ENCODE assay signal across 24 cellular contexts in the genomic region with DNA sequence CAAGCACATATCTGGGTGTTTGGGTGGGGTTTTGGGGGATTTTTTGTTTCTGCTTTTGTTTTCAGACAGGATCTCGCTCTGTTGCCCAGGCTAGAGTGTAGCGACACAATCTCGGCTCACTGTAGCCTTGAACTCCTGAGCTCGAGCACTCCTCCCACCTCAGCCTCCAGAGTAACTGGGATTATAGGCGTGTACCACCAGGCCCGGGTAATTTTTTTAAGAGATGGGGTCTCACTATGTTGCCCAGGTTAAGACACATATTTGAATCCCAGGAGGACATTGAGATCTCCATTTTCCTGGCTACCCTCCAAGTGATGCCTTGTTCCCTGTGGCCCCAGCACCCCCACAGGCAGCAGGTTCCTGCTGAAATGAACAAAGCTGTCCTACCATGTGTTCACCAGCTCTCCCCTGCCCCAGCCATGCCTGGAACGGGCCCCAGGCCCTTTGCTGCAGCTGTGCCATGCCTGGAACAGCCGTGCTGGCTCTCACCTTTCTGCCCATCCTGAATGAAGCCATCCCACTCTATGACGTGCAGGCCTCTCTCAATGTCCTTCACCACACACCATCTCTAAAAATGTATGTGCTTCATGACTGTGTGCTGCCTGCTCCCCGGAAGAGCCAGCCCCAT.
"Had no signal": no experiment of that assay in that cellular context is flagged by ENCODE, and none has a peak within 500 bp of the region (broad histone marks: within the 10 kb centered on the region; RNA-seq: fewer than 3 reads in every experiment).

No MANE protein-coding gene starts in this region.

- H3K9me3 Mint-ChIP-seq: activated T-helper 17 cell treated with anti-CD3 and anti-CD28 coated beads, Interleukin-2, amount 50 U/mL, for 72 hours had no signal

- H3K36me3 ChIP-seq: adrenal gland, Peyer's patch had no signal

- H3K4me1 Mint-ChIP-seq: activated naive CD8-positive, alpha-beta T cell treated with anti-CD3 and anti-CD28 coated beads for 36 hours; T-helper 17 cell; WTC11 had no signal

- DNase-seq: activated CD4-positive, alpha-beta memory T cell treated with anti-CD3 and anti-CD28 coated beads for 36 hours; activated CD4-positive, alpha-beta T cell treated with anti-CD3 and anti-CD28 coated beads for 48 hours; activated CD4-positive, CD25-positive, alpha-beta regulatory T cell treated with anti-CD3 and anti-CD28 coated beads, Interleukin-2, amount 50 U/mL, for 72 hours; activated CD8-positive, alpha-beta memory T cell treated with anti-CD3 and anti-CD28 coated beads for 24 hours; activated gamma-delta T cell; activated naive CD4-positive, alpha-beta T cell treated with anti-CD3 and anti-CD28 coated beads for 36 hours; activated naive CD8-positive, alpha-beta T cell treated with anti-CD3 and anti-CD28 coated beads for 36 hours; activated T-cell treated with anti-CD3 and anti-CD28 coated beads, Interleukin-2, amount 50 U/mL, for 48 hours; adrenal gland; anterior cingulate cortex; Karpas-422; MM.1S; NCI-H1105; NCI-H1436; NCI-H1694 treated with DMSO at 0.1 percent for 48 hours; NCI-H2029 treated with DMSO at 0.1 percent for 48 hours; NCI-H510A treated with DMSO at 0.1 percent for 48 hours; SHP77 treated with DMSO at 0.1 percent for 48 hours; T-helper 17 cell; T-helper 9 cell had no signal

- H3K4me3 Mint-ChIP-seq: activated CD4-positive, alpha-beta memory T cell treated with anti-CD3 and anti-CD28 coated beads for 36 hours; activated naive CD4-positive, alpha-beta T cell treated with anti-CD3 and anti-CD28 coated beads for 36 hours; activated naive CD8-positive, alpha-beta T cell treated with anti-CD3 and anti-CD28 coated beads for 36 hours; activated T-helper 17 cell treated with anti-CD3 and anti-CD28 coated beads, Interleukin-2, amount 50 U/mL, for 72 hours; T-helper 17 cell; WTC11 had no signal

- H3K27me3 ChIP-seq: adrenal gland, Peyer's patch had no signal

- H3K27ac ChIP-seq: adrenal gland, Peyer's patch, RWPE1 had no signal

- H3K4me3 ChIP-seq: adrenal gland, Peyer's patch had no signal

- H3K27ac Mint-ChIP-seq: activated CD4-positive, alpha-beta memory T cell treated with anti-CD3 and anti-CD28 coated beads for 36 hours; activated naive CD4-positive, alpha-beta T cell treated with anti-CD3 and anti-CD28 coated beads for 36 hours; activated naive CD8-positive, alpha-beta T cell treated with anti-CD3 and anti-CD28 coated beads for 36 hours; activated T-helper 17 cell treated with anti-CD3 and anti-CD28 coated beads, Interleukin-2, amount 50 U/mL, for 72 hours; T-helper 17 cell; WTC11 had no signal

- H3K27me3 Mint-ChIP-seq: activated CD4-positive, alpha-beta memory T cell treated with anti-CD3 and anti-CD28 coated beads for 36 hours; activated naive CD8-positive, alpha-beta T cell treated with anti-CD3 and anti-CD28 coated beads for 36 hours; activated T-helper 17 cell treated with anti-CD3 and anti-CD28 coated beads, Interleukin-2, amount 50 U/mL, for 72 hours; T-helper 17 cell had no signal

- H3K9me3 ChIP-seq: adrenal gland, Peyer's patch had no signal

- ATAC-seq: activated T-helper 17 cell treated with anti-CD3 and anti-CD28 coated beads, Interleukin-2, amount 50 U/mL, for 72 hours; T-helper 17 cell; WTC11 had no signal
